In genomic region chr9:95508242-95508967, GRCh38 we compare ENCODE assay signal across 8 cellular contexts. TPM values are rescaled to one million over a fixed set of nuclear protein-coding genes. Genes with fewer than 3 reads are reported as not detected.
DNase-seq lines count a peak whose midpoint lies in the region; ATAC-seq and TF ChIP-seq lines count a peak whose summit lies in the region.

No MANE protein-coding gene starts in this region.

- intact Hi-C loops in breast epithelium (cut with DNase I; ENCODE audit: low total_unique reads) (no loop called here), lower lobe of right lung (cut with DNase I) (no loop called here)

- WGBS in upper lobe of left lung, 2 donors = 0 to 3% methylated on average over 5 to 6 of the region's 111 CpGs

- peaks cover 42% of the 10 kb centered on the region for H3K79me2 ChIP-seq in OCI-LY3 (ENCODE audit: low read length)

- H3K4me3 ChIP-seq in OCI-LY3 (ENCODE audit: low read length) = peak overlapping the region; percentile 99
- peak overlapping the region; percentile 71 to 83 (median 75) for H3K4me3 ChIP-seq in breast epithelium
- peak overlapping the region; percentile 86 for H3K4me3 ChIP-seq in lower lobe of right lung
- peak overlapping the region; percentile 56 to 94 (median 66) for H3K4me3 ChIP-seq in upper lobe of left lung

- H3K4me1 ChIP-seq in OCI-LY3 (ENCODE audit: low read length) (peaks cover 29% of the 10 kb centered on the region), breast epithelium (no peaks in the 10 kb centered on the region), lower lobe of right lung (peaks cover 34% of the 10 kb centered on the region), upper lobe of left lung (peaks cover 11 to 39% (median 33%) of the 10 kb centered on the region in 4 donors)

- TF ChIP-seq POLR2A in breast epithelium (IDR thresholded peaks at IDR 0.05) = no peak
- no peak for TF ChIP-seq POLR2A in upper lobe of left lung (IDR thresholded peaks at IDR 0.05)

- peak overlapping the region; percentile 78 for H3K27ac ChIP-seq in OCI-LY3 (ENCODE audit: low read length)
- H3K27ac ChIP-seq in breast epithelium = peak overlapping the region; percentile 88 to 96
- peak overlapping the region; percentile 86 for H3K27ac ChIP-seq in lower lobe of right lung
- H3K27ac ChIP-seq in upper lobe of left lung = peak overlapping the region; percentile 80 to 91 (median 88)

- ATAC-seq in lower lobe of right lung = no peak
- no peak for ATAC-seq in upper lobe of left lung (ENCODE audit: low FRiP score in 2 of 2)
- no peak for ATAC-seq in HG02571 (IDR thresholded peaks at IDR 0.05; ENCODE audit: unreplicated experiment)

- peak overlapping the region; percentile 88 for H3K9ac ChIP-seq in OCI-LY3 (ENCODE audit: low read length)

- H4K20me1 ChIP-seq in OCI-LY3 (ENCODE audit: insufficient read depth, low read length) = peaks cover 3% of the 10 kb centered on the region; the same call in 1 of the 2 replicates

- DNase-seq in DMS 273 (lab: John Stamatoyannopoulos, UW; ENCODE audit: unreplicated experiment) = peak; percentile 82
- DNase-seq in DMS 273 treated with DMSO at 0.1 percent for 48 hours (lab: John Stamatoyannopoulos, UW) = no peak
- DNase-seq in breast epithelium (ENCODE audit: low spot score in 2 of 2) = no peak
- DNase-seq in lower lobe of right lung = no peak
- peak in 1 of 2 donors; percentile 89 for DNase-seq in upper lobe of left lung
- no peak for DNase-seq in iPS-NIHi7 (ENCODE audit: extremely low spot score)

- TF ChIP-seq CTCF in OCI-LY3 (IDR thresholded peaks at IDR 0.05; ENCODE audit: low read depth, low read length) (no peak), breast epithelium (IDR thresholded peaks at IDR 0.05) (no peak), lower lobe of right lung (IDR thresholded peaks at IDR 0.05) (no peak), upper lobe of left lung (IDR thresholded peaks at IDR 0.05) (no peak)

- H3K27me3 ChIP-seq in OCI-LY3 (ENCODE audit: low read depth, low read length) (no peaks in the 10 kb centered on the region), breast epithelium (no peaks in the 10 kb centered on the region), lower lobe of right lung (ENCODE audit: low read depth) (no peaks in the 10 kb centered on the region), upper lobe of left lung (peaks cover 0 to 23% (median 0%) of the 10 kb centered on the region in 4 donors)

- H3K4me2 ChIP-seq in OCI-LY3 (ENCODE audit: low read length) = peak overlapping the region; percentile 94

- H3K9me3 ChIP-seq in OCI-LY3 (ENCODE audit: insufficient read depth, low read length) = no peaks in the 10 kb centered on the region
- no peaks in the 10 kb centered on the region for H3K9me3 ChIP-seq in breast epithelium
- H3K9me3 ChIP-seq in lower lobe of right lung = no peaks in the 10 kb centered on the region
- no peaks in the 10 kb centered on the region for H3K9me3 ChIP-seq in upper lobe of left lung

- no peak for TF ChIP-seq EP300 in upper lobe of left lung (IDR thresholded peaks at IDR 0.05)

- H2AFZ ChIP-seq in OCI-LY3 (ENCODE audit: low read depth, low read length) = 0 out of 2 replicates have a peak overlapping the region, but pooled peaks have one; percentile 20

- H3K36me3 ChIP-seq in OCI-LY3 (replicated peaks; ENCODE audit: low read depth, low read length) = no peaks in the 10 kb centered on the region
- no peaks in the 10 kb centered on the region for H3K36me3 ChIP-seq in breast epithelium
- no peaks in the 10 kb centered on the region for H3K36me3 ChIP-seq in lower lobe of right lung
- H3K36me3 ChIP-seq in upper lobe of left lung = no peaks in the 10 kb centered on the region

RNA-seq across cellular contexts. Expression of gene PTCH1, which starts 8.4 kb away (rescaled TPM):
- total RNA-seq in breast epithelium = 1 to 10 TPM; 6.6 to 9.9 (median 6.6) TPM
- 33.3 TPM for total RNA-seq in lower lobe of right lung
- total RNA-seq in upper lobe of left lung = 10 to 100 TPM in 5 of 6 donors, 1 to 10 TPM in 1; 7.4 to 28.0 (median 13.9) TPM
